Comparison of ENCODE assay signal across 8 cellular contexts in genomic region chr3:48467473-48468267, GRCh38. TPM values are rescaled to one million over a fixed set of nuclear protein-coding genes. Genes with fewer than 3 reads are reported as not detected.
DNase-seq lines count a peak whose midpoint lies in the region; ATAC-seq and TF ChIP-seq lines count a peak whose summit lies in the region.

No MANE protein-coding gene starts in this region.

- H3K4me2 ChIP-seq in skeletal muscle satellite cell (ENCODE audit: low read length) = peak overlapping the region; percentile 86

- peaks cover 52 to 61% (median 61%) of the 10 kb centered on the region in 3 donors for H3K4me1 Mint-ChIP-seq in T-cell

- peak overlapping the region; percentile 83 to 88 (median 85) for H3K4me3 Mint-ChIP-seq in T-cell

- no peaks in the 10 kb centered on the region for H3K27me3 Mint-ChIP-seq in T-cell

- H3K36me3 ChIP-seq in skeletal muscle satellite cell (ENCODE audit: insufficient read depth, low read length) = peaks cover 39% of the 10 kb centered on the region

- TF ChIP-seq CTCF in GM12875 (IDR thresholded peaks at IDR 0.05; ENCODE audit: borderline replicate concordance, insufficient read depth, low read depth, low read length) (no peak), fibroblast of mammary gland (conservative IDR thresholded peaks at IDR 0.05; ENCODE audit: control insufficient read depth, insufficient read depth, low read depth, low read length) (no peak)

- no peaks in the 10 kb centered on the region for H3K27me3 ChIP-seq in skeletal muscle satellite cell (ENCODE audit: control insufficient read depth, insufficient read depth, low read length)

- H3K4me3 ChIP-seq in GM12875 (ENCODE audit: low read depth, low read length) = peak overlapping the region; percentile 93
- H3K4me3 ChIP-seq in fibroblast of mammary gland (ENCODE audit: control insufficient read depth, low read depth, low read length) = peak overlapping the region; percentile 61
- peak overlapping the region; percentile 68 for H3K4me3 ChIP-seq in skeletal muscle satellite cell (ENCODE audit: low read length)

- CTCF ChIA-PET in T-cell (lab: Charles Lee) = interaction anchor here (0.6 to 2.9 kb wide), 3 partner anchors 21 to 39 kb away, joined by 3 to 13 read pairs (median 5); no protein-coding TSS in a partner anchor

- H3K9ac ChIP-seq in skeletal muscle satellite cell (ENCODE audit: low read depth, low read length) = peak overlapping the region; percentile 93

- POLR2A ChIA-PET in T-cell (lab: Charles Lee) = interaction anchor here in 1 of 2 donors (0.5 kb wide), 1 partner anchor 79 kb away, joined by 3 read pairs; no protein-coding TSS in a partner anchor

- DNase-seq in T-cell = no peak
- DNase-seq in fibroblast of mammary gland (ENCODE audit: low read depth) = no peak
- DNase-seq in superior temporal gyrus (ENCODE audit: extremely low spot score) = no peak
- DNase-seq in NCI-H128 (lab: John Stamatoyannopoulos, UW; ENCODE audit: unreplicated experiment) = no peak
- no peak for DNase-seq in NCI-H1436 (lab: John Stamatoyannopoulos, UW)
- no peak for DNase-seq in NCI-H1694 (lab: John Stamatoyannopoulos, UW)

- no peaks in the 10 kb centered on the region for H3K9me3 Mint-ChIP-seq in T-cell

- no peak for ATAC-seq in T-cell (replicated peaks in 1 of 4)

- peak overlapping the region; percentile 94 to 95 for H3K27ac Mint-ChIP-seq in T-cell

- peaks cover 58% of the 10 kb centered on the region for H3K4me1 ChIP-seq in skeletal muscle satellite cell (ENCODE audit: control insufficient read depth, insufficient read depth, low read length)

- H3K9me3 ChIP-seq in skeletal muscle satellite cell (replicated peaks; ENCODE audit: low read length) = no peaks in the 10 kb centered on the region

- peaks cover 22% of the 10 kb centered on the region for H3K36me3 Mint-ChIP-seq in T-cell

RNA-seq across cellular contexts. Expression of gene ATRIP, which starts 21.1 kb away (rescaled TPM):
- 10 to 100 TPM in 3 of 5 donors, 1 to 10 TPM in 2; 7.8 to 14.9 (median 12.8) TPM for total RNA-seq in T-cell
- total RNA-seq in skeletal muscle satellite cell (2012; rRNA removed) = 8.9 and 14.2 TPM in 2 replicates

RNA-seq across cellular contexts. Expression of gene TMA7, which starts 27.6 kb away (rescaled TPM):
- 100 to 1,000 TPM; 216 to 245 (median 229) TPM for total RNA-seq in T-cell
- 277 and 362 TPM in 2 replicates for total RNA-seq in skeletal muscle satellite cell (2012; rRNA removed)

RNA-seq across cellular contexts. Expression of gene CCDC51, which starts 27.8 kb away (rescaled TPM):
- 1 to 10 TPM; 5.0 to 7.9 (median 6.4) TPM for total RNA-seq in T-cell
- total RNA-seq in skeletal muscle satellite cell (2012; rRNA removed) = 20.3 and 22.8 TPM in 2 replicates

RNA-seq across cellular contexts. Expression of gene SHISA5, which starts 36.3 kb away (rescaled TPM):
- total RNA-seq in T-cell = 100 to 1,000 TPM; 156 to 258 (median 217) TPM
- 101 and 118 TPM in 2 replicates for total RNA-seq in skeletal muscle satellite cell (2012; rRNA removed)

RNA-seq across cellular contexts. Expression of gene PLXNB1, which starts 37.8 kb away (rescaled TPM):
- 1 to 10 TPM; 2.5 to 6.9 (median 5.9) TPM for total RNA-seq in T-cell
- 9.4 and 9.6 TPM in 2 replicates for total RNA-seq in skeletal muscle satellite cell (2012; rRNA removed)
